Comparison of ENCODE assay signal across 1 cellular context in the genomic region with DNA sequence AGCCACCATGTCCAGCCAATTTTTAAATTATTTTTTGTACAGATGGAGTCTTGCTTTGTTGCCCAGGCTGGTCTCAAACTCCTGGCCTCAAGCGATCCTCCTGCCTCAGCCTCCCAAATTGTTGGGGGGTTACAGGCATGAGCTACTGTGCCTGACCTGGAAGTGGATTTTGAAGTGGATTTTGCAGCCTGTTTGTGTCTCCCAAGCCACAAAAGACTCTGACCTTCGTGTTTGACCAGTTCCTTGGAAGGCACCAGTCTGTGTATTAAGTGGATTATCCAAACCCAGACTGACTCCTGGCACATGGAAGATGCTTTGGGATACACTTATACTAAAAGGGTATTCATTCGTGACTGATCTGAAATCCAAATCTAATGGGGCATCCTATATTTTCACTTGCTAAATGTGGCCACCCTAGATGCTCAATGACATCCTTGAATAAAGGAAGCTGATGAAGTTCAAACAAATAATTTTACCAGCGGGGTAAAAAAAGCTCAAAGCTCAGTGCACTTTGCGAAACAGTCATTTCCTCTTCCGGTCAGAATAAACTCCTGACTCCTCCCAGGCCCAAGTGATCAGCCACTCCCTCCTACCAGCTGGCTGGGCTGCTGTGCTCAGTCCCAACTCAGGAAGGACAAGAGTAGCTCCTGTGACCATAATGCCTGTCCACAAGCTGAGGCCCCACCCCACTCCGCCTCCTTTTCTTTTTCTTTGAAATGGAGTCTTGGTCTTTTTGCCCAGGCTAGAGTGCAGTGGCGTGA.
A peak's percentile ranks its signal among the peaks of the same experiment; 100 is the strongest.
TF ChIP-seq lines count a peak whose summit lies in the region.

No MANE protein-coding gene starts in this region.

TF ChIP-seq in endothelial cell of umbilical vein, 7 proteins besides CTCF, POLR2A, EP300 and RAD21:
- TF ChIP-seq MAX (IDR thresholded peaks at IDR 0.05; ENCODE audit: insufficient read depth, insufficient read length) (no peak), GATA2 (IDR thresholded peaks at IDR 0.05; ENCODE audit: insufficient read depth, insufficient read length, low read depth, low read length) (no peak), EZH2 (IDR thresholded peaks at IDR 0.05; ENCODE audit: borderline replicate concordance, low read depth, low read length, severe bottlenecking) (no peak), JUN (IDR thresholded peaks at IDR 0.05; ENCODE audit: borderline replicate concordance, insufficient read depth, insufficient read length, low read depth) (peak; percentile 51), FOS (IDR thresholded peaks at IDR 0.05; ENCODE audit: borderline replicate concordance, insufficient read depth, low read length) (peak; percentile 74), MYC (IDR thresholded peaks at IDR 0.05; ENCODE audit: low read depth, low read length) (no peak), POLR2AphosphoS5 (IDR thresholded peaks at IDR 0.05; ENCODE audit: insufficient read depth, low read depth, low read length) (peak; percentile 66)
TF ChIP-seq in endothelial cell of umbilical vein: peak in this region for 3.
